ENCODE assay signal across 20 cellular contexts in the genomic region with DNA sequence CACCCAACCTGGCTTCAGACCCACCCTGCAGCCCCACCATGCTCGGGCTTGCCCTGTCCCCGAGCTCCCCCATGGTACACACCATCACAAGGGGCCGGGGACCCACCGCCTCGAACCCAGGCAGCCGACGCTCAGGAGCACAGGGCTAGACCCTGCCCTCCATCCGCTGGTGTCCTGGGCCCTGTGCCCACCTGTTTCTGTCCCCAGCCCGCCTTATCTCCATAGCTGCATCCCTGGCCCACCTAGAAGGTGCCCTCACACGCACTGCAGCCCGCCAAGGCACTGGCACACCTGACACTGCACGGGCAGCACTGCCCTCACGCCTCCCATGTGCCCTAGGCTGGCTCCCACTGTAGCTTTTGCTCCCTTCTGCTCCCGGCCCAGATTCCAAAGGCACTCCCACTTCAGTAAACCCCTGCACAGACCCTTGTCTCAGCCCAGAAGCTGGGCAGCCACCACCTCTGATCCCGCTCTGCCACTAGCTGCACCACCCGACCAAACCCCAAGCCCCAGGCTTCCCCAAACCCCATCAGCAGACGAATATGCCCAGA. TPM values are rescaled to one million over a fixed set of nuclear protein-coding genes. Genes with fewer than 3 reads are reported as not detected.
DNase-seq lines count a peak whose midpoint lies in the region; ATAC-seq and TF ChIP-seq lines count a peak whose summit lies in the region.
"Had no signal": no experiment of that assay in that cellular context is flagged by ENCODE, and none has a peak within 500 bp of the region (broad histone marks: within the 10 kb centered on the region; RNA-seq: fewer than 3 reads in every experiment).

No MANE protein-coding gene starts in this region.

- no peaks in the 10 kb centered on the region for H3K9me3 Mint-ChIP-seq in nephron
- H3K9me3 Mint-ChIP-seq in type B pancreatic cell, result no peaks in the 10 kb centered on the region
- H3K9me3 Mint-ChIP-seq: activated CD4-positive, alpha-beta T cell treated with anti-CD3 and anti-CD28 coated beads, Interleukin-2, amount 10 ng/mL, durations not matched to agents 7 days and 5 days had no signal

- intact Hi-C loops in Right ventricle myocardium superior (cut with DNase I), result no loop called here

- 0 out of 2 replicates have a peak, but pooled peaks cover 4% of the 10 kb centered on the region for H4K20me1 ChIP-seq in SK-N-SH (ENCODE audit: insufficient read depth)

- peaks cover 0 to 15% of the 10 kb centered on the region in 2 experiments for H3K36me3 ChIP-seq in SK-N-SH (replicated peaks in 1 of 2; ENCODE audit: control insufficient read depth in 1 of 2, insufficient read depth in 2 of 2, low read length in 1 of 2)

- peak overlapping the region in 1 of 2 experiments; percentile 3; a peak in 2 of 4 replicates for H3K27ac ChIP-seq in SK-N-SH (ENCODE audit: low read depth in 2 of 2, low read length in 1 of 2)
- H3K27ac ChIP-seq: neutrophil, upper lobe of left lung had no signal

- H3K4me3 Mint-ChIP-seq in nephron (peak overlapping the region in 2 of 3 experiments; percentile 20 to 41), type B pancreatic cell (no peak overlapping the region)
- H3K4me3 Mint-ChIP-seq: activated CD4-positive, alpha-beta T cell treated with anti-CD3 and anti-CD28 coated beads, Interleukin-2, amount 10 ng/mL, durations not matched to agents 7 days and 5 days had no signal

- no peak for TF ChIP-seq CTCF in SK-N-SH (IDR thresholded peaks at IDR 0.05)
- no peak for TF ChIP-seq CTCF in nephron (IDR thresholded peaks at IDR 0.05; ENCODE audit: unreplicated experiment in 3 of 3)
- TF ChIP-seq CTCF in type B pancreatic cell (conservative IDR thresholded peaks at IDR 0.05), result no peak

- no peak for TF ChIP-seq EP300 in SK-N-SH (IDR thresholded peaks at IDR 0.05; ENCODE audit: borderline replicate concordance in 1 of 2, low read depth in 1 of 2, low read length in 1 of 2)

- no peak for TF ChIP-seq RAD21 in SK-N-SH (IDR thresholded peaks at IDR 0.05; ENCODE audit: low read length)

- peaks cover 7% of the 10 kb centered on the region for H3K27me3 Mint-ChIP-seq in nephron (ENCODE audit: low read depth)
- no peaks in the 10 kb centered on the region for H3K27me3 Mint-ChIP-seq in type B pancreatic cell
- H3K27me3 Mint-ChIP-seq: activated CD4-positive, alpha-beta T cell treated with anti-CD3 and anti-CD28 coated beads, Interleukin-2, amount 10 ng/mL, durations not matched to agents 7 days and 5 days had no signal

- no peaks in the 10 kb centered on the region for H3K9me3 ChIP-seq in SK-N-SH
- H3K9me3 ChIP-seq: neutrophil, upper lobe of left lung had no signal

- H3K9ac ChIP-seq in SK-N-SH, result no peak overlapping the region

- H3F3A ChIP-seq in SK-N-SH (replicated peaks; ENCODE audit: insufficient read depth), result peaks cover 3% of the 10 kb centered on the region

- CTCF ChIA-PET in SK-N-SH (lab: Yijun Ruan, JAX), result interaction anchor here (0.8 to 3.8 kb wide), 7 partner anchors 15 to 37 kb away, joined by 3 to 19 read pairs (median 4); no protein-coding TSS in a partner anchor

- no peaks in the 10 kb centered on the region for H3K79me2 ChIP-seq in SK-N-SH (ENCODE audit: insufficient read depth)

- no peaks in the 10 kb centered on the region for H3K27me3 ChIP-seq in SK-N-SH (ENCODE audit: insufficient read depth)
- H3K27me3 ChIP-seq: neutrophil, upper lobe of left lung had no signal

- H3K4me1 Mint-ChIP-seq in nephron, result peaks cover 28% of the 10 kb centered on the region
- peaks cover 21% of the 10 kb centered on the region for H3K4me1 Mint-ChIP-seq in type B pancreatic cell (ENCODE audit: unreplicated experiment)
- H3K4me1 Mint-ChIP-seq: activated CD4-positive, alpha-beta T cell treated with anti-CD3 and anti-CD28 coated beads, Interleukin-2, amount 10 ng/mL, durations not matched to agents 7 days and 5 days had no signal

- POLR2A ChIA-PET in SK-N-SH (lab: Yijun Ruan, JAX), result interaction anchor here (1.5 kb wide), 1 partner anchor 22 kb away, joined by 3 read pairs; no protein-coding TSS in a partner anchor

- H2AFZ ChIP-seq in SK-N-SH (ENCODE audit: low read depth), result no peak overlapping the region

- ATAC-seq in SK-N-SH treated with all-trans-retinoic acid at 6 μM for 48 hours (no peak), Right ventricle myocardium superior (ENCODE audit: poor library complexity) (no peak)

- no peak overlapping the region for H3K4me2 ChIP-seq in SK-N-SH

- H3K4me3 ChIP-seq in SK-N-SH (ENCODE audit: low read depth in 2 of 2, low read length in 1 of 2), result no peak overlapping the region
- H3K4me3 ChIP-seq: upper lobe of left lung had no signal

- H3K4me1 ChIP-seq in SK-N-SH (ENCODE audit: control insufficient read depth in 1 of 2, insufficient read depth in 2 of 2, low read depth in 1 of 2, low read length in 1 of 2), result peaks cover 0 to 35% of the 10 kb centered on the region in 2 experiments; a peak in 1 of 4 replicates
- H3K4me1 ChIP-seq: upper lobe of left lung had no signal

- H3K9me2 ChIP-seq in SK-N-SH, result no peaks in the 10 kb centered on the region

- DNase-seq in SK-N-SH, result peak; percentile 43
- DNase-seq in Right ventricle myocardium superior, result peak; percentile 33
- DNase-seq in type B pancreatic cell (ENCODE audit: extremely low spot score, unreplicated experiment), result no peak
- no peak for DNase-seq in activated CD8-positive, alpha-beta memory T cell treated with anti-CD3 and anti-CD28 coated beads, Interleukin-2, amount 50 U/mL, for 48 hours
- DNase-seq in SK-N-DZ (ENCODE audit: low spot score), result no peak
- DNase-seq in NCI-H1092 (lab: John Stamatoyannopoulos, UW), result no peak
- DNase-seq: 8988T; activated CD4-positive, alpha-beta T cell treated with anti-CD3 and anti-CD28 coated beads, Interleukin-2, amount 10 ng/mL, durations not matched to agents 7 days and 5 days; activated effector memory CD4-positive, alpha-beta T cell treated with Interleukin-2 at 50 U/mL for 16 hours; AML-193; cortex of kidney; hypothalamus; NCI-H1105; stimulated activated CD4-positive, alpha-beta T cell treated with anti-CD3 and anti-CD28 coated beads, Interleukin-12 subunit alpha, Interleukin-12 subunit beta, amount 100 ng/mL, for 4 hours had no signal

- H3K36me3 Mint-ChIP-seq in nephron (ENCODE audit: low read depth) (peaks cover 3% of the 10 kb centered on the region), type B pancreatic cell (peaks cover 6% of the 10 kb centered on the region)

- H3K27ac Mint-ChIP-seq in nephron (peak overlapping the region; percentile 57 to 81 (median 71)), type B pancreatic cell (peak overlapping the region; percentile 48)
- H3K27ac Mint-ChIP-seq: activated CD4-positive, alpha-beta T cell treated with anti-CD3 and anti-CD28 coated beads, Interleukin-2, amount 10 ng/mL, durations not matched to agents 7 days and 5 days had no signal

- WGBS in SK-N-SH (ENCODE audit: low lambda C conversion rate), result 78% methylated on average over 13 of the region's 17 CpGs

TF ChIP-seq in SK-N-SH, 30 proteins besides CTCF, POLR2A, EP300 and RAD21 (continues in another document):
- no peak for TF ChIP-seq POLR2AphosphoS5 (IDR thresholded peaks at IDR 0.05; ENCODE audit: low read depth, low read length)
- no peak for TF ChIP-seq IRF3 (IDR thresholded peaks at IDR 0.05; ENCODE audit: low read depth, low read length)
- no peak for TF ChIP-seq RCOR1 (IDR thresholded peaks at IDR 0.05; ENCODE audit: low read length)
- no peak for TF ChIP-seq NRF1 (IDR thresholded peaks at IDR 0.05; ENCODE audit: low read depth, low read length)
- TF ChIP-seq RXRA (IDR thresholded peaks at IDR 0.05; ENCODE audit: borderline replicate concordance, low read depth), result no peak
- TF ChIP-seq SIN3A (IDR thresholded peaks at IDR 0.05; ENCODE audit: borderline replicate concordance, low read depth, low read length), result no peak

TF ChIP-seq in SK-N-SH treated with all-trans-retinoic acid at 6 μM for 48 hours, 23 proteins besides CTCF, POLR2A, EP300 and RAD21:
- TF ChIP-seq TOX (CRISPR knock-in tag; IDR thresholded peaks at IDR 0.05; ENCODE audit: borderline replicate concordance) (no peak), RARB (CRISPR knock-in tag; IDR thresholded peaks at IDR 0.05) (no peak), GLIS3 (CRISPR knock-in tag; IDR thresholded peaks at IDR 0.05) (no peak), ZC3H10 (CRISPR knock-in tag; IDR thresholded peaks at IDR 0.05) (no peak), OSR1 (CRISPR knock-in tag; IDR thresholded peaks at IDR 0.05) (no peak), ZFP30 (CRISPR knock-in tag; IDR thresholded peaks at IDR 0.05) (no peak), PPARA (CRISPR knock-in tag; IDR thresholded peaks at IDR 0.05; ENCODE audit: borderline replicate concordance) (no peak), TCF4 (CRISPR knock-in tag; IDR thresholded peaks at IDR 0.05; ENCODE audit: borderline replicate concordance) (no peak), ZFP3 (CRISPR knock-in tag; IDR thresholded peaks at IDR 0.05) (no peak)

RNA-seq across cellular contexts. Expression of gene YKT6, which starts 17.1 kb away (rescaled TPM):
- polyA plus RNA-seq in SK-N-SH (2012; rRNA removed), result 170 and 213 TPM in 2 replicates
- 121 and 165 TPM in 2 replicates for polyA plus RNA-seq in SK-N-SH (2012; cell fraction: cytosol; rRNA removed)
- 211 and 221 TPM in 2 replicates for polyA plus RNA-seq in SK-N-SH (2012; cell fraction: nucleus; rRNA removed)
- 48.9 TPM for total RNA-seq in Right ventricle myocardium superior
- 82.4 and 97.4 TPM in 2 replicates for total RNA-seq in type B pancreatic cell (ENCODE audit: low replicate concordance)
- polyA plus RNA-seq in SK-N-DZ (2014; cell fraction: cytosol; rRNA removed), result 54.2 and 57.4 TPM in 2 replicates
- 34.8 and 41.2 TPM in 2 replicates for polyA plus RNA-seq in SK-N-DZ (2014; cell fraction: nucleus; rRNA removed)

RNA-seq across cellular contexts. Expression of gene GCK, which starts 28.7 kb away (rescaled TPM):
- polyA plus RNA-seq in SK-N-SH (2012; rRNA removed), result 1.1 and 1.6 TPM in 2 replicates
- polyA plus RNA-seq in SK-N-SH (2012; cell fraction: cytosol; rRNA removed), result 0.55 and 1.0 TPM in 2 replicates
- polyA plus RNA-seq in SK-N-SH (2012; cell fraction: nucleus; rRNA removed), result 0.83 and 1.1 TPM in 2 replicates
- total RNA-seq in Right ventricle myocardium superior, result 1.3 TPM
- total RNA-seq in type B pancreatic cell (ENCODE audit: low replicate concordance), result 5.6 and 6.7 TPM in 2 replicates
- 5.3 and 5.7 TPM in 2 replicates for polyA plus RNA-seq in SK-N-DZ (2014; cell fraction: cytosol; rRNA removed)
- polyA plus RNA-seq in SK-N-DZ (2014; cell fraction: nucleus; rRNA removed), result 3.1 and 5.7 TPM in 2 replicates
- total RNA-seq: activated CD4-positive, alpha-beta T cell treated with anti-CD3 and anti-CD28 coated beads, Interleukin-2, amount 10 ng/mL, durations not matched to agents 7 days and 5 days; LHCN-M2 had no signal
- polyA plus RNA-seq: keratinocyte had no signal

Comparison
In these comparisons a context has a peak if more than half of its experiments do, and no peak if none do; other contexts are left out.
1. DNase-seq: peak in SK-N-SH (single experiment) and Right ventricle myocardium superior (single experiment); none in type B pancreatic cell (single experiment), activated CD8-positive, alpha-beta memory T cell treated with anti-CD3 and anti-CD28 coated beads, Interleukin-2, amount 50 U/mL, for 48 hours (single experiment), SK-N-DZ (single experiment) and NCI-H1092 (single experiment).